In the genomic region with DNA sequence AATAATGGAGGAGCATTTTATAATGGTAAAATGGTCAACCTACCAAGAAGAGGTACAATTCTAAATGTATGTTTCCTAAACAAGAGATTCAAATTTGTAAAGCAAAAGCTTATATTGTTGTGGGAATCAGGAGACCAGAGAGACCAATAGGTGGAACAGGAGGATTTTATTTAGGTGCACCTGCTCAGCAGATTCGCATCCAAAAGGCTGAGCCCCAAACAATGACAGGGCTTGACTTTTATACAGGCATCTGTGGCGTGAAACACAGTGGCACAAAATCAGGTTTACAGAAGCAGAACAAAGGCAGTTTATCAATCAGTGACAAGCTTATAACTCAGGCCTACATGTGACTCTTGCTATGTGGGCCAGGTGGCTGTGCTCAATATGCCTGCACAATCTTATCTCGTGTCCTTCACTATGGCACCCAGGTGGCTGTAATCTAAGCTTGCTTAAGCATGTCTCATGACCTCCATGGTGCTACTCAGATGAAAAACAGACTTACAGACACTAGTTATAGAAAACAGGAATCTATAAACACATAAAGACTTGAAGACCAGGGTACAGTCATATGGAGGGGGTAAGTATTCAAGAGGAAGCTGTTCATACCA, we compare ENCODE assay signal across 17 cellular contexts.
DNase-seq lines count a peak whose midpoint lies in the region; FAIRE-seq and TF ChIP-seq lines count a peak whose summit lies in the region.
"Had no signal": no experiment of that assay in that cellular context is flagged by ENCODE, and none has a peak within 500 bp of the region (broad histone marks: within the 10 kb centered on the region; RNA-seq: fewer than 3 reads in every experiment).

No MANE protein-coding gene starts in this region.

- H2BK120ac ChIP-seq in mesendoderm (ENCODE audit: low read depth, low read length): no peak overlapping the region

- no CpG with 5 or more reads among the region's 3 CpGs for WGBS in mesendoderm (ENCODE audit: extremely low coverage, insufficient coverage, low lambda C conversion rate)

- H2AK5ac ChIP-seq in mesendoderm (ENCODE audit: low read length): no peak overlapping the region

- H3K18ac ChIP-seq in mesendoderm (ENCODE audit: low read length): no peak overlapping the region

- TF ChIP-seq POLR2A in GM12891 (IDR thresholded peaks at IDR 0.05; ENCODE audit: low read depth, low read length): no peak

- H3K79me2 ChIP-seq in mesendoderm (ENCODE audit: control insufficient read depth, insufficient read depth, low read length): no peaks in the 10 kb centered on the region

- no peak for FAIRE-seq in GM12891 (lab: Jason Lieb, UNC)
- FAIRE-seq: H54 had no signal

- no peak overlapping the region for H3K23ac ChIP-seq in mesendoderm (ENCODE audit: low read length)

- H3K9ac ChIP-seq in mesendoderm (ENCODE audit: low read length): no peak overlapping the region
- H3K9ac ChIP-seq: BLaER1 had no signal

- no peak overlapping the region for H4K8ac ChIP-seq in mesendoderm (ENCODE audit: low read depth, low read length)

- H3K4me2 ChIP-seq in mesendoderm (ENCODE audit: low read length): no peak overlapping the region
- H3K4me2 ChIP-seq: BLaER1, GM23338 had no signal

- no peaks in the 10 kb centered on the region for H3K79me1 ChIP-seq in mesendoderm (ENCODE audit: low read length)

- no peak overlapping the region for H3K4me3 ChIP-seq in mesendoderm (ENCODE audit: low read length)
- H3K4me3 ChIP-seq: BLaER1, GM23338 had no signal

- no peak overlapping the region for H2BK5ac ChIP-seq in mesendoderm (ENCODE audit: low read length)

- no peak overlapping the region for H3K4ac ChIP-seq in mesendoderm (ENCODE audit: low read depth, low read length)

- H3K27me3 ChIP-seq in mesendoderm (ENCODE audit: insufficient read depth, low read length, poor library complexity): no peaks in the 10 kb centered on the region
- H3K27me3 ChIP-seq: BLaER1 had no signal

- H3K27ac ChIP-seq in mesendoderm (ENCODE audit: low read depth, low read length): no peak overlapping the region
- H3K27ac ChIP-seq: BLaER1, HL-60 had no signal

- no peak overlapping the region for H4K5ac ChIP-seq in mesendoderm (ENCODE audit: low read length)

- H3K56ac ChIP-seq in mesendoderm (ENCODE audit: low read length): no peak overlapping the region

- H2BK15ac ChIP-seq in mesendoderm (replicated peaks; ENCODE audit: low read depth): no peak overlapping the region

- H3K36me3 ChIP-seq in mesendoderm (ENCODE audit: control insufficient read depth, insufficient read depth, low read length): no peaks in the 10 kb centered on the region
- H3K36me3 ChIP-seq: BLaER1 had no signal

- H3K4me1 ChIP-seq in mesendoderm (ENCODE audit: control insufficient read depth, low read depth, low read length): peaks cover 2% of the 10 kb centered on the region
- H3K4me1 ChIP-seq: BLaER1 had no signal

- DNase-seq in DMS53 (lab: John Stamatoyannopoulos, UW): peak; percentile 35
- DNase-seq in DMS53 treated with DMSO at 0.1 percent for 48 hours (lab: John Stamatoyannopoulos, UW; ENCODE audit: unreplicated experiment): no peak
- peak; percentile 5 for DNase-seq in OCI-M1 (lab: John Stamatoyannopoulos, UW)
- peak; percentile 22 for DNase-seq in mesendoderm
- no peak for DNase-seq in SKM-1 (lab: John Stamatoyannopoulos, UW; ENCODE audit: unreplicated experiment)
- DNase-seq in NCI-H2171 treated with DMSO at 0.1 percent for 48 hours (lab: John Stamatoyannopoulos, UW): no peak
- no peak for DNase-seq in GM12891 (ENCODE audit: insufficient read length, low spot score)
- DNase-seq: 8988T; CD4-positive, alpha-beta memory T cell; DMS79; GDM1; HCEC 1CT; HFFc6 had no signal

TF ChIP-seq in GM12891, 5 proteins besides CTCF, POLR2A, EP300 and RAD21:
- TF ChIP-seq PAX5 (IDR thresholded peaks at IDR 0.05; ENCODE audit: insufficient read depth, low read length, severe bottlenecking) (no peak), POLR2AphosphoS5 (IDR thresholded peaks at IDR 0.05; ENCODE audit: low read depth, low read length) (no peak), SPI1 (IDR thresholded peaks at IDR 0.05; ENCODE audit: low read depth, low read length) (no peak), POU2F2 (IDR thresholded peaks at IDR 0.05; ENCODE audit: low read depth, low read length) (no peak), TAF1 (IDR thresholded peaks at IDR 0.05; ENCODE audit: low read depth, low read length) (no peak)

Comparison
In these comparisons a context has a peak if more than half of its experiments do, and no peak if none do; other contexts are left out.
1. DNase-seq: peak in DMS53 (single experiment), OCI-M1 (single experiment) and mesendoderm (single experiment); none in DMS53 treated with DMSO at 0.1 percent for 48 hours (single experiment), SKM-1 (single experiment), NCI-H2171 treated with DMSO at 0.1 percent for 48 hours (single experiment) and GM12891 (single experiment).